Comparison of ENCODE assay signal across 2 cellular contexts in genomic region chr2:58734365-58734764, GRCh38.
A peak's percentile ranks its signal among the peaks of the same experiment; 100 is the strongest.
TF ChIP-seq lines count a peak whose summit lies in the region.

No MANE protein-coding gene starts in this region.

TF ChIP-seq in HepG2, 621 proteins besides CTCF, POLR2A, EP300 and RAD21:
- TF ChIP-seq FOSL2 (CRISPR knock-in tag; IDR thresholded peaks at IDR 0.05), result peak; percentile 38; the same call in 1 of the 2 replicates
- TF ChIP-seq ZNF275 (CRISPR knock-in tag; IDR thresholded peaks at IDR 0.05; ENCODE audit: borderline replicate concordance), result no peak

TF ChIP-seq in endothelial cell of umbilical vein, 7 proteins besides CTCF, POLR2A, EP300 and RAD21:
- TF ChIP-seq POLR2AphosphoS5 (IDR thresholded peaks at IDR 0.05; ENCODE audit: insufficient read depth, low read depth, low read length) (no peak), JUN (IDR thresholded peaks at IDR 0.05; ENCODE audit: borderline replicate concordance, insufficient read depth, insufficient read length, low read depth) (no peak), FOS (IDR thresholded peaks at IDR 0.05; ENCODE audit: borderline replicate concordance, insufficient read depth, low read length) (peak; percentile 6), MAX (IDR thresholded peaks at IDR 0.05; ENCODE audit: insufficient read depth, insufficient read length) (no peak), GATA2 (IDR thresholded peaks at IDR 0.05; ENCODE audit: insufficient read depth, insufficient read length, low read depth, low read length) (no peak)
